1 cellular context compared by ENCODE assay signal in the genomic region with DNA sequence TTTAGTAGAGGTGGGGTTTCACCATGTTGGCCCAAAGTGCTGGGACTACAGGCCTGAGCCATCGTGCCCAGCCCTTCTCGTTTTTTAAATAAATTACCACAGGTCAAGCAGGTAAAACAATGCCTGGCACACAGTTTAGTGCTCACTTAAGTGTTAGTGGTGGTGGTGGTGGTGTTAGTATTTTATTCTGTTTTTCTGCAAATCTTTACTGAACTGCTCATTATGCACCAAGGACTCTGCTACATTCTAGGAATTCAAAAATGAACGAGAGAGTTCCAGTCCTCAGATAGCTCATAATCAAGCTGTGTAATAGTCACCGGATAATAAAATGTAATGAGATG.
TF ChIP-seq lines count a peak whose summit lies in the region.

No MANE protein-coding gene starts in this region.

TF ChIP-seq in H1, 55 proteins besides CTCF, POLR2A, EP300 and RAD21:
- TF ChIP-seq POLR2AphosphoS5 (IDR thresholded peaks at IDR 0.05; ENCODE audit: low read depth, low read length) = no peak
- TF ChIP-seq TEAD4 (IDR thresholded peaks at IDR 0.05; ENCODE audit: low read depth, low read length) = no peak
- TF ChIP-seq ASH2L (IDR thresholded peaks at IDR 0.05; ENCODE audit: low read length) = peak; percentile 5
- no peak for TF ChIP-seq ZNF274 (IDR thresholded peaks at IDR 0.05; ENCODE audit: borderline replicate concordance, extremely low read depth, low read length)
- TF ChIP-seq EGR1 (IDR thresholded peaks at IDR 0.05; ENCODE audit: borderline replicate concordance, low read depth, low read length) = no peak
- no peak for TF ChIP-seq JUN (IDR thresholded peaks at IDR 0.05; ENCODE audit: low read depth, low read length)
- TF ChIP-seq KDM5A (IDR thresholded peaks at IDR 0.05; ENCODE audit: low read length) = 0 out of 2 replicates have a peak, but pooled peaks have one; percentile 15
- no peak for TF ChIP-seq YY1 (IDR thresholded peaks at IDR 0.05; ENCODE audit: low read depth, low read length)
- no peak for TF ChIP-seq SP4 (IDR thresholded peaks at IDR 0.05; ENCODE audit: low read length)
- TF ChIP-seq NRF1 (IDR thresholded peaks at IDR 0.05; ENCODE audit: low read depth, low read length) = no peak
- no peak for TF ChIP-seq SP2 (IDR thresholded peaks at IDR 0.05; ENCODE audit: low read length)
- TF ChIP-seq PHF8 (conservative IDR thresholded peaks at IDR 0.05; ENCODE audit: low read depth, low read length) = no peak
- TF ChIP-seq KDM1A (IDR thresholded peaks at IDR 0.05; ENCODE audit: borderline replicate concordance, low read length) = no peak
- TF ChIP-seq MAFK (IDR thresholded peaks at IDR 0.05; ENCODE audit: low read depth, low read length) = no peak
